ENCODE assay signal across 1 cellular context in the genomic region with DNA sequence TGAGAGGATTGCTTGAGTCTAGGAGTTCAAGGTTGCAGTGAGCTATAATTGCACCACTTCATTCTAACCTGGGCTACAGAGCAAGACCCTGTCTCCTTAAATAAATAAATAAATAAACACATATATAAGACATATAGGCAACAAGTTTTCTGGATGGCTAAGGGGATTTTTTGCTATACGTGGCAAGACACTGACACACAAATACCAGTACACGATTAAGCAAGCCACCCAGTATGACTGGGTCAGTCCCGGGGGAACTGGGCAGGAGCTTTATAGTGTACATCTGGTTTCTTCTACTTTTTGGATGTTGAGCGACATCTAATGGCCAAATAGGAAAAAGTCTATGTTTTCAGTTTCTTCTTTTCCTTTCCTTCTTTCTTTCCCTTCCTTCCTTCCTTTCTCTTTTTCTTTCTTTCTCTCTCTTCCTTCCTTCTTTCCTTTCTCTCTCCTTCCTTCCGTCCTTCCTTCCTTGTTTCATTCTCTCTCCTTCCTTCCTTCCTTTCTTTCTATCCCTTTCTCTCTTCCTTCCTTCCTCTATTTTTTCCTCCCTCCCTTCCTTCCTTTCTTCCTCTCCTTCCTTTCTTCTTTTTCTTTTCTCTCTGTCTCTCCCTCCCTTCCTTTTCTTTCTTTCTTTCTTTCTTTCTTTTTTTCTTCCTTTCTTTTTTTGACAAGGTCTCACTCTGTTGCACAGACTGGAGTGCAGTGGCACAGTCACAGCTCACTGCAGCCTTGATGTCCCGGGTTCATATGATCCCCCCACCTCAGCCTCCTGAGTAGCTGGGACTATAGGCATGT.
TF ChIP-seq lines count a peak whose summit lies in the region.

No MANE protein-coding gene starts in this region.

TF ChIP-seq in IMR-90, 13 proteins besides CTCF, POLR2A, EP300 and RAD21 (continued from another document):
- TF ChIP-seq, protein P1, sequence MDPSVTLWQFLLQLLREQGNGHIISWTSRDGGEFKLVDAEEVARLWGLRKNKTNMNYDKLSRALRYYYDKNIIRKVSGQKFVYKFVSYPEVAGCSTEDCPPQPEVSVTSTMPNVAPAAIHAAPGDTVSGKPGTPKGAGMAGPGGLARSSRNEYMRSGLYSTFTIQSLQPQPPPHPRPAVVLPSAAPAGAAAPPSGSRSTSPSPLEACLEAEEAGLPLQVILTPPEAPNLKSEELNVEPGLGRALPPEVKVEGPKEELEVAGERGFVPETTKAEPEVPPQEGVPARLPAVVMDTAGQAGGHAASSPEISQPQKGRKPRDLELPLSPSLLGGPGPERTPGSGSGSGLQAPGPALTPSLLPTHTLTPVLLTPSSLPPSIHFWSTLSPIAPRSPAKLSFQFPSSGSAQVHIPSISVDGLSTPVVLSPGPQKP (IDR thresholded peaks at IDR 0.05; ENCODE audit: borderline replicate concordance, low read depth, low read length), result no peak
- TF ChIP-seq CHD1 (IDR thresholded peaks at IDR 0.05; ENCODE audit: low read depth, low read length) (no peak), SMC3 (IDR thresholded peaks at IDR 0.05; ENCODE audit: low read depth, low read length) (peak; percentile 85), RFX5 (IDR thresholded peaks at IDR 0.05; ENCODE audit: low read depth, low read length) (no peak), MAFK (IDR thresholded peaks at IDR 0.05; ENCODE audit: low read depth, low read length) (0 out of 2 replicates have a peak, but pooled peaks have one; percentile 3)
